Comparison of ENCODE assay signal across 10 cellular contexts in genomic region chr14:100025111-100025510, GRCh38. TPM values are rescaled to one million over a fixed set of nuclear protein-coding genes. Genes with fewer than 3 reads are reported as not detected.
DNase-seq lines count a peak whose midpoint lies in the region; ATAC-seq and TF ChIP-seq lines count a peak whose summit lies in the region.
"Had no signal": no experiment of that assay in that cellular context is flagged by ENCODE, and none has a peak within 500 bp of the region (broad histone marks: within the 10 kb centered on the region; RNA-seq: fewer than 3 reads in every experiment).

No MANE protein-coding gene starts in this region.

- no peaks in the 10 kb centered on the region for H3K9me3 ChIP-seq in Panc1 (ENCODE audit: control insufficient read depth, insufficient read depth, low read depth, low read length)
- H3K9me3 ChIP-seq: neutrophil had no signal

- H3K4me1 Mint-ChIP-seq in natural killer cell, result peaks cover 11 to 15% of the 10 kb centered on the region in 2 donors

- no peak overlapping the region for H3K4me3 Mint-ChIP-seq in natural killer cell
- H3K4me3 Mint-ChIP-seq: T-helper 1 cell treated with Interleukin-12 subunit alpha and Interleukin-12 subunit beta and Interleukin-4 antibody, amounts not matched to agents 30 μg/mL and 1 μg/mL, for 36 hours had no signal

- BruUV-seq in Panc1 (replicated peaks; lab: Mats Ljungman, UMichigan), result no TSS peak

- in situ Hi-C loops in Panc1 (cut with HindIII; ENCODE audit: low pct_unique_long_range_greater_than_20kb, low sequenced_read_pairs), result no loop called here

- DNase-seq in ELF-1 (ENCODE audit: low read depth, low spot score) (peak; percentile 87), Panc1 (ENCODE audit: low read depth, low spot score) (no peak), cardiac fibroblast (ENCODE audit: low read depth in 2 of 2) (peak; percentile 47 to 58), natural killer cell (no peak), medulla oblongata (ENCODE audit: extremely low spot score) (no peak), AG08395 (ENCODE audit: low spot score) (no peak)

- TF ChIP-seq CTCF in Panc1 (IDR thresholded peaks at IDR 0.05) (peak; percentile 65), cardiac fibroblast (IDR thresholded peaks at IDR 0.05; ENCODE audit: low read depth, low read length) (peak; percentile 36), natural killer cell (IDR thresholded peaks at IDR 0.05) (no peak)

- no peaks in the 10 kb centered on the region for H3K36me3 ChIP-seq in Panc1 (ENCODE audit: control insufficient read depth, insufficient read depth, low read length)
- H3K36me3 ChIP-seq: neutrophil had no signal

- intact Hi-C loops in Panc1 (cut with micrococcal nuclease; ENCODE audit: unreplicated experiment) (no loop called here), natural killer cell (cut with micrococcal nuclease) (loop anchor here (2.0 kb wide), 1 partner anchor 42 kb away; no protein-coding TSS in a partner anchor)

- ATAC-seq in HG02642 (IDR thresholded peaks at IDR 0.05; ENCODE audit: poor library complexity, unreplicated experiment), result peak; percentile 54
- peak; percentile 94 for ATAC-seq in Panc1
- ATAC-seq in natural killer cell, result peak; percentile 49 to 76 (median 75)
- no peak for ATAC-seq in HG02588 (IDR thresholded peaks at IDR 0.05; ENCODE audit: unreplicated experiment)

- no peaks in the 10 kb centered on the region for H3K9me3 Mint-ChIP-seq in natural killer cell
- H3K9me3 Mint-ChIP-seq: T-helper 1 cell treated with Interleukin-12 subunit alpha and Interleukin-12 subunit beta and Interleukin-4 antibody, amounts not matched to agents 30 μg/mL and 1 μg/mL, for 36 hours had no signal

- CTCF ChIA-PET in Panc1 (lab: Charles Lee), result interaction anchor here (0.5 to 1.3 kb wide), 3 partner anchors 38 to 650 kb away, joined by 3 to 7 read pairs (median 4); no protein-coding TSS in a partner anchor

- H3K27ac ChIP-seq in Panc1 (ENCODE audit: low read length), result no peak overlapping the region
- H3K27ac ChIP-seq: neutrophil had no signal

- H3K36me3 Mint-ChIP-seq in natural killer cell, result no peaks in the 10 kb centered on the region

- H3K27ac Mint-ChIP-seq in natural killer cell, result peak overlapping the region in 1 of 2 donors; percentile 20

- H3K4me3 ChIP-seq in Panc1 (ENCODE audit: low read depth in 2 of 2, low read length in 2 of 2) (no peak overlapping the region), cardiac fibroblast (replicated peaks in 1 of 2; ENCODE audit: low read depth in 2 of 2, low read length in 2 of 2) (no peak overlapping the region)

- H3K27me3 Mint-ChIP-seq in natural killer cell (ENCODE audit: low read depth in 2 of 2), result no peaks in the 10 kb centered on the region

- no peaks in the 10 kb centered on the region for H3K27me3 ChIP-seq in Panc1 (ENCODE audit: control insufficient read depth, insufficient read depth, low read length)
- H3K27me3 ChIP-seq: neutrophil had no signal

- POLR2A ChIA-PET in Panc1 (lab: Charles Lee), result interaction anchor here (0.5 kb wide), 1 partner anchor 289 kb away, joined by 12 read pairs; no protein-coding TSS in a partner anchor

- H3K4me1 ChIP-seq in Panc1 (ENCODE audit: control insufficient read depth, insufficient read depth, low read length), result peaks cover 13% of the 10 kb centered on the region

RNA-seq across cellular contexts. Expression of gene EVL, which starts 40.1 kb away (rescaled TPM):
- total RNA-seq in Panc1 (2021; ENCODE audit: unreplicated experiment) (38.3 TPM), natural killer cell (1,000 to 10,000 TPM in 1 of 3 donors, 100 to 1,000 TPM in 2; 882 to 1,108 (median 986) TPM)
- polyA plus RNA-seq in Panc1 (2012; ENCODE audit: insufficient read length), result 50.1 TPM

Comparison
In these comparisons a context has a peak if more than half of its experiments do, and no peak if none do; other contexts are left out.
1. DNase-seq: peak in ELF-1 (single experiment) and cardiac fibroblast (2 of 2); none in Panc1 (single experiment), natural killer cell (single experiment), medulla oblongata (single experiment) and AG08395 (single experiment).
2. RNA of gene EVL, which starts 40.1 kb away (total RNA-seq): 882 to 1,108 TPM in natural killer cell; 38.3 TPM in Panc1 (single experiment); every median in the first group is over 10 times any median in the second.